Comparison of ENCODE assay signal across 24 cellular contexts in genomic region chr6:1819007-1819406, GRCh38.
"Had no signal": no experiment of that assay in that cellular context is flagged by ENCODE, and none has a peak within 500 bp of the region (broad histone marks: within the 10 kb centered on the region; RNA-seq: fewer than 3 reads in every experiment).

No MANE protein-coding gene starts in this region.

- H3K36me3 Mint-ChIP-seq: immature natural killer cell; natural killer cell treated with Interleukin-12 subunit alpha and Interleukin-12 subunit beta and Interleukin-15 and Interleukin-18, amount 100 ng/mL, for 72 hours had no signal

- ATAC-seq: left lobe of liver; natural killer cell treated with Interleukin-12 subunit alpha and Interleukin-12 subunit beta and Interleukin-15 and Interleukin-18, amount 100 ng/mL, for 72 hours; right cardiac atrium; stimulated activated naive B cell treated with anti-CD40 and anti-IgM and Interleukin-4, amounts not matched to agents 10 μg/mL and 1 μg/mL and 100 μg/mL, for 72 hours had no signal

- H3K36me3 ChIP-seq: esophagus muscularis mucosa, neutrophil, prostate gland, spleen, thoracic aorta had no signal

- H3K4me3 ChIP-seq: dorsolateral prefrontal cortex, esophagus muscularis mucosa, lung, prostate gland, skin epidermis, spleen, thoracic aorta had no signal

- H3K9ac ChIP-seq: parathyroid adenoma had no signal

- H3K4me3 Mint-ChIP-seq: immature natural killer cell; memory B cell; naive B cell; natural killer cell treated with Interleukin-12 subunit alpha and Interleukin-12 subunit beta and Interleukin-15 and Interleukin-18, amount 100 ng/mL, for 72 hours; neural crest cell; stimulated activated naive B cell treated with anti-CD40 and anti-IgM and Interleukin-4, amounts not matched to agents 10 μg/mL and 1 μg/mL and 100 μg/mL, for 72 hours; stimulated activated naive CD8-positive, alpha-beta T cell treated with anti-CD3 and anti-CD28 coated beads, Interleukin-15, Interleukin-2, amounts not matched to agents 100 ng/mL and 50 ng/mL, for 24 hours had no signal

- H3K9me3 ChIP-seq: esophagus muscularis mucosa, neutrophil, prostate gland, spleen, thoracic aorta had no signal

- H3K27ac ChIP-seq: dorsolateral prefrontal cortex, epithelial cell of prostate, esophagus muscularis mucosa, neutrophil, parathyroid adenoma, prostate gland, skin epidermis, spleen had no signal

- H3K27me3 Mint-ChIP-seq: memory B cell; naive B cell; natural killer cell treated with Interleukin-12 subunit alpha and Interleukin-12 subunit beta and Interleukin-15 and Interleukin-18, amount 100 ng/mL, for 72 hours; stimulated activated naive B cell treated with anti-CD40 and anti-IgM and Interleukin-4, amounts not matched to agents 10 μg/mL and 1 μg/mL and 100 μg/mL, for 72 hours; stimulated activated naive CD8-positive, alpha-beta T cell treated with anti-CD3 and anti-CD28 coated beads, Interleukin-15, Interleukin-2, amounts not matched to agents 100 ng/mL and 50 ng/mL, for 24 hours had no signal

- H3K27ac Mint-ChIP-seq: immature natural killer cell; memory B cell; naive B cell; natural killer cell treated with Interleukin-12 subunit alpha and Interleukin-12 subunit beta and Interleukin-15 and Interleukin-18, amount 100 ng/mL, for 72 hours; stimulated activated naive B cell treated with anti-CD40 and anti-IgM and Interleukin-4, amounts not matched to agents 10 μg/mL and 1 μg/mL and 100 μg/mL, for 72 hours; stimulated activated naive CD8-positive, alpha-beta T cell treated with anti-CD3 and anti-CD28 coated beads, Interleukin-15, Interleukin-2, amounts not matched to agents 100 ng/mL and 50 ng/mL, for 24 hours had no signal

- H3K9me3 Mint-ChIP-seq: immature natural killer cell; memory B cell; naive B cell; natural killer cell treated with Interleukin-12 subunit alpha and Interleukin-12 subunit beta and Interleukin-15 and Interleukin-18, amount 100 ng/mL, for 72 hours; neural crest cell; stimulated activated naive CD8-positive, alpha-beta T cell treated with anti-CD3 and anti-CD28 coated beads, Interleukin-15, Interleukin-2, amounts not matched to agents 100 ng/mL and 50 ng/mL, for 24 hours had no signal

- H2AFZ ChIP-seq: parathyroid adenoma had no signal

- H3K4me1 ChIP-seq: parathyroid adenoma, prostate gland, spleen had no signal

- H3K79me2 ChIP-seq: parathyroid adenoma had no signal

- DNase-seq: cerebellar nuclear complex; dorsolateral prefrontal cortex; effector CD4-positive, alpha-beta T cell; hypothalamus; immature natural killer cell; islet precursor cell; naive B cell; right cardiac atrium; spleen; stimulated activated naive B cell treated with anti-CD40 and anti-IgM and Interleukin-4, amounts not matched to agents 10 μg/mL and 1 μg/mL and 100 μg/mL, for 72 hours; trophoblast cell had no signal

- H3K27me3 ChIP-seq: dorsolateral prefrontal cortex, esophagus muscularis mucosa, neutrophil, spleen had no signal

- H3K4me1 Mint-ChIP-seq: immature natural killer cell had no signal
